Comparison of ENCODE assay signal across 20 cellular contexts in the genomic region with DNA sequence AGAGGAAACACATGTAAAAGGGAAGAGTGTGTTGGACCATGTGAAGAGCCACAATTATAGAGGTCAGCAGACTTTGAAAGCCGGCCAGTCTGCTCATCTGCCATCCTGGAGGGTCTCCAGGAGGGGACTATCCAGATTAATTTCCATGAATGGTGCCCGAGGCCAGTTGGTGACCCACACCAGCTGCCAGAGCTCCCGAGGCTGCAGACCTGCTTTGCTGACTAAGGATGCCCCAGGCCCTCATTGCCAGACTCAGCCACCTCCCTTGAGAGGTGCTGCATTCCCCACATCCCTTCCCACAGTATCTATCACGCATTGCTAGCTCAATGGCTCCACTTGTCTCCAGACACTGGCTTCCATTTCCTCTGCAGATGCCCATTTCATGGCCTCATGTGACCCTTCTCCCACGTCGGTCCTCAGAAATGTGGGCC.
A peak's percentile ranks its signal among the peaks of the same experiment; 100 is the strongest.
DNase-seq lines count a peak whose midpoint lies in the region; ATAC-seq, FAIRE-seq and TF ChIP-seq lines count a peak whose summit lies in the region.
"Had no signal": no experiment of that assay in that cellular context is flagged by ENCODE, and none has a peak within 500 bp of the region (broad histone marks: within the 10 kb centered on the region; RNA-seq: fewer than 3 reads in every experiment).

No MANE protein-coding gene starts in this region.

- H3K27me3 Mint-ChIP-seq in stimulated activated naive B cell treated with anti-CD40 and anti-IgM and Interleukin-4, amounts not matched to agents 10 μg/mL and 1 μg/mL and 100 μg/mL, for 72 hours = no peaks in the 10 kb centered on the region

- no peak for TF ChIP-seq RAD21 in SK-N-SH (IDR thresholded peaks at IDR 0.05; ENCODE audit: low read length)

- H4K20me1 ChIP-seq in SK-N-SH (ENCODE audit: insufficient read depth) = no peaks in the 10 kb centered on the region
- H4K20me1 ChIP-seq: BLaER1 treated with 17β-estradiol and CSF1 and Interleukin-3, amounts not matched to agents 10 nM and 100 nM had no signal

- no peaks in the 10 kb centered on the region for H3K79me2 ChIP-seq in SK-N-SH (ENCODE audit: insufficient read depth)

- no peaks in the 10 kb centered on the region for H3K4me1 Mint-ChIP-seq in stimulated activated naive B cell treated with anti-CD40 and anti-IgM and Interleukin-4, amounts not matched to agents 10 μg/mL and 1 μg/mL and 100 μg/mL, for 72 hours

- TF ChIP-seq EP300 in SK-N-SH (IDR thresholded peaks at IDR 0.05; ENCODE audit: borderline replicate concordance in 1 of 2, low read depth in 1 of 2, low read length in 1 of 2) = no peak

- peaks cover 0 to 5% of the 10 kb centered on the region in 2 donors for H3K9me3 Mint-ChIP-seq in stimulated activated naive B cell treated with anti-CD40 and anti-IgM and Interleukin-4, amounts not matched to agents 10 μg/mL and 1 μg/mL and 100 μg/mL, for 72 hours

- ATAC-seq in SK-N-SH treated with all-trans-retinoic acid at 6 μM for 48 hours (no peak), thoracic aorta (ENCODE audit: insufficient number of reproducible peaks, low FRiP score, low read depth) (no peak), HG02588 (IDR thresholded peaks at IDR 0.05; ENCODE audit: unreplicated experiment) (no peak)
- no peak for ATAC-seq in stimulated activated naive B cell treated with anti-CD40 and anti-IgM and Interleukin-4, amounts not matched to agents 10 μg/mL and 1 μg/mL and 100 μg/mL, for 72 hours (replicated peaks)
- ATAC-seq: GM12878, K562 had no signal

- no peak overlapping the region for H3K4me3 Mint-ChIP-seq in stimulated activated naive B cell treated with anti-CD40 and anti-IgM and Interleukin-4, amounts not matched to agents 10 μg/mL and 1 μg/mL and 100 μg/mL, for 72 hours

- H3K9ac ChIP-seq in SK-N-SH (no peak overlapping the region), kidney (ENCODE audit: low read length in 2 of 2) (no peak overlapping the region)
- H3K9ac ChIP-seq: BLaER1 treated with 17β-estradiol and CSF1 and Interleukin-3, amounts not matched to agents 10 nM and 100 nM; GM23248 had no signal

- no peaks in the 10 kb centered on the region for H3K36me3 Mint-ChIP-seq in stimulated activated naive B cell treated with anti-CD40 and anti-IgM and Interleukin-4, amounts not matched to agents 10 μg/mL and 1 μg/mL and 100 μg/mL, for 72 hours

- TF ChIP-seq CTCF in SK-N-SH (IDR thresholded peaks at IDR 0.05) (no peak), ascending aorta (IDR thresholded peaks at IDR 0.05) (no peak), kidney (IDR thresholded peaks at IDR 0.05; ENCODE audit: borderline replicate concordance, extremely low read depth, insufficient read depth) (no peak), thoracic aorta (IDR thresholded peaks at IDR 0.05) (no peak)

- no peaks in the 10 kb centered on the region for H3K9me3 ChIP-seq in SK-N-SH
- no peaks in the 10 kb centered on the region for H3K9me3 ChIP-seq in ascending aorta
- no peaks in the 10 kb centered on the region for H3K9me3 ChIP-seq in kidney (ENCODE audit: control insufficient read depth in 1 of 2, low read length in 2 of 2)
- no peaks in the 10 kb centered on the region for H3K9me3 ChIP-seq in thoracic aorta
- H3K9me3 ChIP-seq: Peyer's patch had no signal

- DNase-seq in SK-N-SH = peak; percentile 6
- DNase-seq in ascending aorta (ENCODE audit: low spot score in 2 of 2) = no peak
- DNase-seq in kidney = peak; percentile 50
- DNase-seq in thoracic aorta (ENCODE audit: low spot score) = no peak
- no peak for DNase-seq in RPMI8226
- no peak for DNase-seq in stimulated activated naive B cell treated with anti-CD40 and anti-IgM and Interleukin-4, amounts not matched to agents 10 μg/mL and 1 μg/mL and 100 μg/mL, for 72 hours
- DNase-seq: 8988T, GM23248, NCI-H1092, NCI-H345, NCI-H69, Peyer's patch, SIG-M5 had no signal

- H3K4me3 ChIP-seq in SK-N-SH (ENCODE audit: low read depth in 2 of 2, low read length in 1 of 2) (no peak overlapping the region), ascending aorta (no peak overlapping the region), kidney (ENCODE audit: low read length in 2 of 2) (no peak overlapping the region), thoracic aorta (no peak overlapping the region)
- H3K4me3 ChIP-seq: BLaER1 treated with 17β-estradiol and CSF1 and Interleukin-3, amounts not matched to agents 10 nM and 100 nM; GM12878; K562; Peyer's patch had no signal

- no peak overlapping the region for H3K27ac Mint-ChIP-seq in stimulated activated naive B cell treated with anti-CD40 and anti-IgM and Interleukin-4, amounts not matched to agents 10 μg/mL and 1 μg/mL and 100 μg/mL, for 72 hours

- 98% methylated on average over 4 of the region's 6 CpGs for WGBS in SK-N-SH (ENCODE audit: low lambda C conversion rate)

- H3F3A ChIP-seq in SK-N-SH (replicated peaks; ENCODE audit: insufficient read depth) = peaks cover 37% of the 10 kb centered on the region

- H3K4me1 ChIP-seq in SK-N-SH (ENCODE audit: control insufficient read depth in 1 of 2, insufficient read depth in 2 of 2, low read depth in 1 of 2, low read length in 1 of 2) = peaks cover 10 to 15% of the 10 kb centered on the region in 2 experiments
- peaks cover 0 to 32% of the 10 kb centered on the region in 2 donors for H3K4me1 ChIP-seq in ascending aorta
- H3K4me1 ChIP-seq in kidney (ENCODE audit: control insufficient read depth in 1 of 2, insufficient read depth in 1 of 2, low read depth in 1 of 2, low read length in 2 of 2) = no peaks in the 10 kb centered on the region
- H3K4me1 ChIP-seq in thoracic aorta (ENCODE audit: control insufficient read depth in 1 of 2, low read depth in 2 of 2) = peaks cover 15 to 61% of the 10 kb centered on the region in 2 donors
- H3K4me1 ChIP-seq: Peyer's patch had no signal

- H3K27ac ChIP-seq in SK-N-SH (ENCODE audit: low read depth in 2 of 2, low read length in 1 of 2) = peak overlapping the region in 1 of 2 experiments; percentile 71; a peak in 1 of 4 replicates
- H3K27ac ChIP-seq in ascending aorta = peak overlapping the region; percentile 73 to 80
- H3K27ac ChIP-seq in kidney (ENCODE audit: low read depth in 2 of 2, low read length in 2 of 2) = no peak overlapping the region
- peak overlapping the region; percentile 66 to 72 for H3K27ac ChIP-seq in thoracic aorta
- H3K27ac ChIP-seq: BLaER1 treated with 17β-estradiol and CSF1 and Interleukin-3, amounts not matched to agents 10 nM and 100 nM; Peyer's patch had no signal

- CTCF ChIA-PET in SK-N-SH (lab: Yijun Ruan, JAX) = no interaction called here

- H3K27me3 ChIP-seq in SK-N-SH (ENCODE audit: insufficient read depth) = no peaks in the 10 kb centered on the region
- H3K27me3 ChIP-seq in ascending aorta = no peaks in the 10 kb centered on the region
- H3K27me3 ChIP-seq in thoracic aorta (replicated peaks; ENCODE audit: insufficient read depth) = no peaks in the 10 kb centered on the region
- H3K27me3 ChIP-seq: BLaER1 treated with 17β-estradiol and CSF1 and Interleukin-3, amounts not matched to agents 10 nM and 100 nM; Peyer's patch had no signal

- intact Hi-C loops in ascending aorta (cut with DNase I) = loop anchor here (5.0 to 10.0 kb wide), 3 partner anchors 91 to 1089 kb away; a partner anchor contains a TSS
- intact Hi-C loops in kidney (cut with DNase I) = no loop called here

- no peak overlapping the region for H2AFZ ChIP-seq in SK-N-SH (ENCODE audit: low read depth)
- H2AFZ ChIP-seq: GM23248 had no signal

- H3K9me2 ChIP-seq in SK-N-SH = no peaks in the 10 kb centered on the region

- POLR2A ChIA-PET in SK-N-SH (lab: Yijun Ruan, JAX) = no interaction called here

- H3K4me2 ChIP-seq in SK-N-SH = no peak overlapping the region
- H3K4me2 ChIP-seq: BLaER1 treated with 17β-estradiol and CSF1 and Interleukin-3, amounts not matched to agents 10 nM and 100 nM had no signal

- H3K36me3 ChIP-seq in SK-N-SH (replicated peaks in 1 of 2; ENCODE audit: control insufficient read depth in 1 of 2, insufficient read depth in 2 of 2, low read length in 1 of 2) = no peaks in the 10 kb centered on the region
- H3K36me3 ChIP-seq in ascending aorta = no peaks in the 10 kb centered on the region
- H3K36me3 ChIP-seq in kidney (ENCODE audit: control insufficient read depth in 1 of 2, insufficient read depth in 2 of 2, low read length in 2 of 2) = no peaks in the 10 kb centered on the region
- no peaks in the 10 kb centered on the region for H3K36me3 ChIP-seq in thoracic aorta
- H3K36me3 ChIP-seq: BLaER1 treated with 17β-estradiol and CSF1 and Interleukin-3, amounts not matched to agents 10 nM and 100 nM; Peyer's patch had no signal

- FAIRE-seq in kidney (lab: Jason Lieb, UNC) = no peak
- FAIRE-seq: GM12878, GM18507, HTR-8/SVneo, K562 had no signal

TF ChIP-seq in SK-N-SH, 30 proteins besides CTCF, POLR2A, EP300 and RAD21:
- TF ChIP-seq MXI1 (IDR thresholded peaks at IDR 0.05; ENCODE audit: low read depth, low read length) = no peak
- no peak for TF ChIP-seq RFX5 (IDR thresholded peaks at IDR 0.05; ENCODE audit: low read length)
- no peak for TF ChIP-seq SMC3 (IDR thresholded peaks at IDR 0.05; ENCODE audit: low read depth, low read length)

TF ChIP-seq in SK-N-SH treated with all-trans-retinoic acid at 6 μM for 48 hours, 23 proteins besides CTCF, POLR2A, EP300 and RAD21 (continues in another document):
- TF ChIP-seq ZFP30 (CRISPR knock-in tag; IDR thresholded peaks at IDR 0.05) (no peak), OSR1 (CRISPR knock-in tag; IDR thresholded peaks at IDR 0.05) (no peak), SNAI2 (CRISPR knock-in tag; IDR thresholded peaks at IDR 0.05) (no peak)
- TF ChIP-seq, protein P1, sequence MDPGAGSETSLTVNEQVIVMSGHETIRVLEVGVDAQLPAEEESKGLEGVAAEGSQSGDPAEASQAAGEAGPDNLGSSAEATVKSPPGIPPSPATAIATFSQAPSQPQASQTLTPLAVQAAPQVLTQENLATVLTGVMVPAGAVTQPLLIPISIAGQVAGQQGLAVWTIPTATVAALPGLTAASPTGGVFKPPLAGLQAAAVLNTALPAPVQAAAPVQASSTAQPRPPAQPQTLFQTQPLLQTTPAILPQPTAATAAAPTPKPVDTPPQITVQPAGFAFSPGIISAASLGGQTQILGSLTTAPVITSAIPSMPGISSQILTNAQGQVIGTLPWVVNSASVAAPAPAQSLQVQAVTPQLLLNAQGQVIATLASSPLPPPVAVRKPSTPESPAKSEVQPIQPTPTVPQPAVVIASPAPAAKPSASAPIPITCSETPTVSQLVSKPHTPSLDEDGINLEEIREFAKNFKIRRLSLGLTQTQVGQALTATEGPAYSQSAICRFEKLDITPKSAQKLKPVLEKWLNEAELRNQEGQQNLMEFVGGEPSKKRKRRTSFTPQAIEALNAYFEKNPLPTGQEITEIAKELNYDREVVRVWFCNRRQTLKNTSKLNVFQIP (CRISPR knock-in tag; IDR thresholded peaks at IDR 0.05; ENCODE audit: borderline replicate concordance, low read depth) = no peak

Comparison
In these comparisons a context has a peak if more than half of its experiments do, and no peak if none do; other contexts are left out.
1. DNase-seq: peak in SK-N-SH (single experiment) and kidney (single experiment); none in ascending aorta (0 of 2), thoracic aorta (single experiment), RPMI8226 (single experiment) and stimulated activated naive B cell treated with anti-CD40 and anti-IgM and Interleukin-4, amounts not matched to agents 10 μg/mL and 1 μg/mL and 100 μg/mL, for 72 hours (single experiment).
2. H3K27ac ChIP-seq: peak in ascending aorta (2 of 2) and thoracic aorta (2 of 2); none in kidney (0 of 2).